Comparison of ENCODE assay signal across 1 cellular context in genomic region chr11:116167706-116168458, GRCh38.
TF ChIP-seq lines count a peak whose summit lies in the region.

No MANE protein-coding gene starts in this region.

TF ChIP-seq in H1, 55 proteins besides CTCF, POLR2A, EP300 and RAD21:
- TF ChIP-seq SIX5 (IDR thresholded peaks at IDR 0.05; ENCODE audit: low read depth, low read length) (no peak), SRF (IDR thresholded peaks at IDR 0.05; ENCODE audit: low read depth, low read length) (no peak), FOSL1 (IDR thresholded peaks at IDR 0.05; ENCODE audit: insufficient read depth, low read depth, low read length) (no peak), SP2 (IDR thresholded peaks at IDR 0.05; ENCODE audit: low read length) (no peak), CTBP2 (IDR thresholded peaks at IDR 0.05; ENCODE audit: borderline replicate concordance, insufficient read depth, insufficient read length, low read length) (no peak), TAF7 (optimal IDR thresholded peaks at IDR 0.05; ENCODE audit: borderline replicate concordance, low read depth, low read length) (no peak), CHD2 (IDR thresholded peaks at IDR 0.05; ENCODE audit: low read length) (no peak), MAFK (IDR thresholded peaks at IDR 0.05; ENCODE audit: low read depth, low read length) (no peak), RXRA (IDR thresholded peaks at IDR 0.05; ENCODE audit: insufficient read depth, low read depth, low read length) (no peak), EGR1 (IDR thresholded peaks at IDR 0.05; ENCODE audit: borderline replicate concordance, low read depth, low read length) (no peak), EZH2 (IDR thresholded peaks at IDR 0.05; ENCODE audit: low read depth, low read length, severe bottlenecking) (no peak), KDM5A (IDR thresholded peaks at IDR 0.05; ENCODE audit: low read length) (no peak), CBX8 (IDR thresholded peaks at IDR 0.05; ENCODE audit: borderline replicate concordance, low read depth, low read length) (no peak), CEBPB (IDR thresholded peaks at IDR 0.05; ENCODE audit: low read depth, low read length) (no peak), ASH2L (IDR thresholded peaks at IDR 0.05; ENCODE audit: low read length) (no peak), HDAC2 (IDR thresholded peaks at IDR 0.05; ENCODE audit: borderline replicate concordance in 1 of 2, low read depth in 2 of 2, low read length in 2 of 2) (no peak), ATF3 (IDR thresholded peaks at IDR 0.05; ENCODE audit: insufficient read depth, low read depth, low read length) (no peak), NANOG (IDR thresholded peaks at IDR 0.05; ENCODE audit: insufficient read depth, low read depth, low read length, poor library complexity, severe bottlenecking) (no peak), JUND (IDR thresholded peaks at IDR 0.05; ENCODE audit: low read length) (no peak), SUZ12 (IDR thresholded peaks at IDR 0.05; ENCODE audit: low read length) (no peak)
